ENCODE assay signal across 8 cellular contexts in genomic region chr1:1374861-1375662, GRCh38. TPM values are rescaled to one million over a fixed set of nuclear protein-coding genes. Genes with fewer than 3 reads are reported as not detected.
DNase-seq lines count a peak whose midpoint lies in the region; ATAC-seq, FAIRE-seq and TF ChIP-seq lines count a peak whose summit lies in the region.

TSS of gene AURKAIP1 (minus strand) at chr1:1375207. CDS start at chr1:1374756, 451 bp downstream.

- peak; percentile 98 for FAIRE-seq in pancreas (lab: Jason Lieb, UNC)

- H3K36me3 ChIP-seq in pancreas (no peaks in the 10 kb centered on the region), tibial artery (peaks cover 8 to 20% (median 9%) of the 10 kb centered on the region in 3 donors)

- H3K4me1 ChIP-seq in pancreas, result peaks cover 6 to 26% (median 13%) of the 10 kb centered on the region in 3 donors
- H3K4me1 ChIP-seq in tibial artery, result peaks cover 0 to 36% (median 34%) of the 10 kb centered on the region in 4 donors

- DNase-seq in NCI-H1417 treated with DMSO at 0.1 percent for 48 hours (lab: John Stamatoyannopoulos, UW) (peak; percentile 93), SW480 (ENCODE audit: low spot score) (peak; percentile 99), Right ventricle myocardium superior (peak; percentile 98), pancreas (peak; percentile 96 to 99 (median 99)), tibial artery (peak; percentile 99)
- DNase-seq in activated naive CD8-positive, alpha-beta T cell treated with anti-CD3 and anti-CD28 coated beads, Interleukin-2, amount 50 U/mL, for 24 hours, result peak; percentile 95

- peak within 1 kb of the TSS; percentile 87 to 93 (median 92) for H3K27ac ChIP-seq in pancreas
- peak within 1 kb of the TSS; percentile 94 to 99 for H3K27ac ChIP-seq in tibial artery

- H3K9me3 ChIP-seq in pancreas (no peaks in the 10 kb centered on the region), tibial artery (no peaks in the 10 kb centered on the region)

- peak; percentile 43; the same call in 1 of the 2 replicates for TF ChIP-seq CTCF in GM12874 (IDR thresholded peaks at IDR 0.05; ENCODE audit: insufficient read depth, low read depth, low read length)
- TF ChIP-seq CTCF in pancreas (IDR thresholded peaks at IDR 0.05), result peak in 1 of 4 donors; percentile 20
- peak in 1 of 2 experiments; percentile 40 for TF ChIP-seq CTCF in tibial artery (IDR thresholded peaks at IDR 0.05)

- H3K27ac Mint-ChIP-seq in activated naive CD8-positive, alpha-beta T cell treated with anti-CD3 and anti-CD28 coated beads, Interleukin-2, amount 50 U/mL, for 24 hours, result peak within 1 kb of the TSS; percentile 90

- peaks cover 34% of the 10 kb centered on the region for H3K4me1 Mint-ChIP-seq in activated naive CD8-positive, alpha-beta T cell treated with anti-CD3 and anti-CD28 coated beads, Interleukin-2, amount 50 U/mL, for 24 hours

- peaks cover 2% of the 10 kb centered on the region for H3K36me3 Mint-ChIP-seq in activated naive CD8-positive, alpha-beta T cell treated with anti-CD3 and anti-CD28 coated beads, Interleukin-2, amount 50 U/mL, for 24 hours (ENCODE audit: low read depth)

- ATAC-seq in HG02763 (IDR thresholded peaks at IDR 0.05; ENCODE audit: unreplicated experiment), result peak; percentile 88
- ATAC-seq in activated naive CD8-positive, alpha-beta T cell treated with anti-CD3 and anti-CD28 coated beads, Interleukin-2, amount 50 U/mL, for 24 hours, result peak; percentile 97
- peak; percentile 95 for ATAC-seq in Right ventricle myocardium superior (ENCODE audit: poor library complexity)
- ATAC-seq in pancreas, result peak; percentile 90 to 96 (median 92)

- H3K4me3 Mint-ChIP-seq in activated naive CD8-positive, alpha-beta T cell treated with anti-CD3 and anti-CD28 coated beads, Interleukin-2, amount 50 U/mL, for 24 hours, result peak within 1 kb of the TSS; percentile 85

- no peaks in the 10 kb centered on the region for H3K9me3 Mint-ChIP-seq in activated naive CD8-positive, alpha-beta T cell treated with anti-CD3 and anti-CD28 coated beads, Interleukin-2, amount 50 U/mL, for 24 hours

- WGBS in pancreas, 2 donors, result 1% methylated on average over 87 to 91 of the region's 91 CpGs

- intact Hi-C loops in Right ventricle myocardium superior (cut with DNase I), result loop anchor here (10.0 kb wide), 1 partner anchor 130 kb away; no protein-coding TSS in a partner anchor
- intact Hi-C loops in pancreas (cut with DNase I), result no loop called here
- intact Hi-C loops in tibial artery (cut with DNase I; ENCODE audit: low total_unique reads), result loop anchor here (2.0 kb wide), 1 partner anchor 26 kb away; the partner anchor contains the start of gene DVL1

- H3K27me3 Mint-ChIP-seq in activated naive CD8-positive, alpha-beta T cell treated with anti-CD3 and anti-CD28 coated beads, Interleukin-2, amount 50 U/mL, for 24 hours, result no peaks in the 10 kb centered on the region

- no peaks in the 10 kb centered on the region for H3K27me3 ChIP-seq in pancreas
- no peaks in the 10 kb centered on the region for H3K27me3 ChIP-seq in tibial artery

- peak within 1 kb of the TSS; percentile 95 to 100 (median 96) for H3K4me3 ChIP-seq in pancreas
- peak within 1 kb of the TSS; percentile 94 to 99 for H3K4me3 ChIP-seq in tibial artery

RNA-seq across cellular contexts. Expression of gene AURKAIP1, which starts in this region (rescaled TPM):
- total RNA-seq in Right ventricle myocardium superior (271 TPM), pancreas (10 to 100 TPM; 52.8 to 83.8 (median 57.7) TPM)
- 100 to 1,000 TPM; 150 to 161 TPM for polyA plus RNA-seq in pancreas

Comparison
In these comparisons a context has a peak if more than half of its experiments do, and no peak if none do; other contexts are left out.
1. Peak in every context shown above with its lines: DNase-seq, ATAC-seq, H3K4me3 ChIP-seq and H3K27ac ChIP-seq.
2. intact Hi-C loops: an anchor here in Right ventricle myocardium superior (10.0 kb wide) and tibial artery (2.0 kb wide); none called in pancreas.